ENCODE assay signal across 1 cellular context in genomic region chr9:91803143-91803940, GRCh38.
TF ChIP-seq lines count a peak whose summit lies in the region.

No MANE protein-coding gene starts in this region.

TF ChIP-seq in WTC11, 78 proteins besides CTCF, POLR2A, EP300 and RAD21 (continued from another document):
- TF ChIP-seq FOXP4 (CRISPR knock-in tag; IDR thresholded peaks at IDR 0.05) (no peak), IRF1 (CRISPR knock-in tag; IDR thresholded peaks at IDR 0.05) (no peak), SOX15 (CRISPR knock-in tag; IDR thresholded peaks at IDR 0.05) (no peak), TEAD4 (CRISPR knock-in tag; IDR thresholded peaks at IDR 0.05) (no peak), ZNF263 (CRISPR knock-in tag; IDR thresholded peaks at IDR 0.05; ENCODE audit: low read depth) (no peak)
TF ChIP-seq in WTC11: peak in this region for 0.
